ENCODE assay signal across 29 cellular contexts in genomic region chr11:44308256-44308922, GRCh38. TPM values are rescaled to one million over a fixed set of nuclear protein-coding genes. Genes with fewer than 3 reads are reported as not detected.
A peak's percentile ranks its signal among the peaks of the same experiment; 100 is the strongest.
DNase-seq lines count a peak whose midpoint lies in the region; ATAC-seq, FAIRE-seq and TF ChIP-seq lines count a peak whose summit lies in the region.
"Had no signal": no experiment of that assay in that cellular context is flagged by ENCODE, and none has a peak within 500 bp of the region (broad histone marks: within the 10 kb centered on the region; RNA-seq: fewer than 3 reads in every experiment).

No MANE protein-coding gene starts in this region.

- no peaks in the 10 kb centered on the region for H4K20me1 ChIP-seq in K562 (replicated peaks; ENCODE audit: control insufficient read depth, insufficient read depth, low read length)

- H3K9me3 Mint-ChIP-seq in naive thymus-derived CD4-positive, alpha-beta T cell: peaks cover 0 to 5% (median 0%) of the 10 kb centered on the region in 11 donors
- H3K9me3 Mint-ChIP-seq: activated naive CD4-positive, alpha-beta T cell treated with anti-CD3 and anti-CD28 coated beads, Interleukin-2, amount 50 U/mL, for 72 hours; activated T-helper 1 cell treated with anti-CD3 and anti-CD28 coated beads, Interleukin-12 subunit alpha, Interleukin-12 subunit beta, Interleukin-2, Interleukin-4 antibody, amounts not matched to agents 30 ng/mL and 10 ng/mL and 1 ng/mL, durations not matched to agents 14 hours and 24 hours and 36 hours; T-cell had no signal

- WGBS in K562 (ENCODE audit: insufficient coverage, low coverage, missing lambda C conversion rate): 58% methylated on average over 17 of the region's 20 CpGs

- intact Hi-C loops in A673 (cut with micrococcal nuclease; ENCODE audit: unreplicated experiment): loop anchor here (5.0 kb wide), 1 partner anchor 116 kb away; no protein-coding TSS in a partner anchor
- intact Hi-C loops in K562 (cut with micrococcal nuclease): no loop called here
- intact Hi-C loops in naive thymus-derived CD4-positive, alpha-beta T cell (cut with micrococcal nuclease): loop anchor here in 1 of 2 donors (10.0 kb wide), 1 partner anchor 214 kb away; the partner anchor contains the start of gene EXT2

- peak overlapping the region in 9 of 10 donors; percentile 21 to 87 (median 35) for H3K4me3 Mint-ChIP-seq in naive thymus-derived CD4-positive, alpha-beta T cell
- H3K4me3 Mint-ChIP-seq: activated T-helper 1 cell treated with anti-CD3 and anti-CD28 coated beads, Interleukin-12 subunit alpha, Interleukin-12 subunit beta, Interleukin-2, Interleukin-4 antibody, amounts not matched to agents 30 ng/mL and 10 ng/mL and 1 ng/mL, durations not matched to agents 14 hours and 24 hours and 36 hours had no signal

- H3K27ac ChIP-seq in A673 (ENCODE audit: low read depth, low read length, poor library complexity, severe bottlenecking): peak overlapping the region; percentile 92
- no peak overlapping the region for H3K27ac ChIP-seq in K562 (ENCODE audit: extremely low read depth, low read depth, low read length)
- H3K27ac ChIP-seq in naive thymus-derived CD4-positive, alpha-beta T cell (ENCODE audit: low read depth, low read length): no peak overlapping the region
- H3K27ac ChIP-seq: esophagus squamous epithelium, pancreas, PC-9, right lobe of liver, upper lobe of right lung had no signal

- in situ Hi-C loops in K562 (cut with MboI): no loop called here

- no peak overlapping the region for H2AFZ ChIP-seq in K562 (ENCODE audit: low read depth, low read length)
- H2AFZ ChIP-seq: PC-9 had no signal

- H3K79me2 ChIP-seq in K562 (ENCODE audit: control insufficient read depth, insufficient read depth, low read length): no peaks in the 10 kb centered on the region

- no peak for TF ChIP-seq EP300 in K562 (IDR thresholded peaks at IDR 0.05; ENCODE audit: low read length)

- H3K4me1 ChIP-seq in A673 (ENCODE audit: insufficient read depth, low read length, poor library complexity, severe bottlenecking): peaks cover 36% of the 10 kb centered on the region
- peaks cover 0 to 42% of the 10 kb centered on the region in 2 experiments; a peak in 2 of 5 replicates for H3K4me1 ChIP-seq in K562 (replicated peaks in 1 of 2; ENCODE audit: control insufficient read depth in 2 of 2, insufficient read depth in 2 of 2, low read length in 2 of 2)
- peaks cover 5% of the 10 kb centered on the region in 2 donors for H3K4me1 ChIP-seq in naive thymus-derived CD4-positive, alpha-beta T cell (ENCODE audit: control insufficient read depth in 2 of 2, insufficient read depth in 2 of 2, low read length in 2 of 2)

- peaks cover 20 to 45% (median 35%) of the 10 kb centered on the region in 7 donors for H3K4me1 Mint-ChIP-seq in naive thymus-derived CD4-positive, alpha-beta T cell

- no peak overlapping the region for H3K27ac Mint-ChIP-seq in naive thymus-derived CD4-positive, alpha-beta T cell
- H3K27ac Mint-ChIP-seq: CD14-positive monocyte, T-cell had no signal

- no peak overlapping the region for H3K4me2 ChIP-seq in K562 (ENCODE audit: insufficient read depth, low read length)
- H3K4me2 ChIP-seq: PC-9 had no signal

- TF ChIP-seq RAD21 in K562 (CRISPR knock-in tag; conservative IDR thresholded peaks at IDR 0.05 in 1 of 2, IDR thresholded peaks at IDR 0.05 in 1 of 2): no peak

- no peak for ATAC-seq in K562
- no peak for ATAC-seq in naive thymus-derived CD4-positive, alpha-beta T cell
- no peak for ATAC-seq in HG02610 (IDR thresholded peaks at IDR 0.05; ENCODE audit: unreplicated experiment)
- ATAC-seq in GM21447 (IDR thresholded peaks at IDR 0.05; ENCODE audit: unreplicated experiment): no peak
- no peak for ATAC-seq in GM21529 (IDR thresholded peaks at IDR 0.05; ENCODE audit: unreplicated experiment)
- no peak for ATAC-seq in HG03469 (IDR thresholded peaks at IDR 0.05; ENCODE audit: unreplicated experiment)
- ATAC-seq: HepG2, right lobe of liver, T-cell, upper lobe of right lung had no signal

- H3K9ac ChIP-seq in K562 (ENCODE audit: insufficient read depth in 1 of 2, low read depth in 2 of 2, low read length in 2 of 2): 0 out of 4 replicates have a peak overlapping the region, but pooled peaks of 1 of the 2 experiments have one; percentile 11

- H3K9me3 ChIP-seq in A673 (ENCODE audit: low read depth, low read length, poor library complexity, severe bottlenecking) (no peaks in the 10 kb centered on the region), K562 (replicated peaks; ENCODE audit: control insufficient read depth, insufficient read depth, low read depth, low read length) (no peaks in the 10 kb centered on the region)
- no peaks in the 10 kb centered on the region for H3K9me3 ChIP-seq in naive thymus-derived CD4-positive, alpha-beta T cell (ENCODE audit: control insufficient read depth in 2 of 3, low read length in 3 of 3)
- H3K9me3 ChIP-seq: esophagus squamous epithelium, pancreas, right lobe of liver, upper lobe of right lung had no signal

- peaks cover 36% of the 10 kb centered on the region for H3K36me3 ChIP-seq in A673 (ENCODE audit: insufficient read depth, low read length, poor library complexity, severe bottlenecking)
- H3K36me3 ChIP-seq in K562 (ENCODE audit: control insufficient read depth, insufficient read depth, low read length): no peaks in the 10 kb centered on the region
- H3K36me3 ChIP-seq in naive thymus-derived CD4-positive, alpha-beta T cell (ENCODE audit: control insufficient read depth in 2 of 3, insufficient read depth in 3 of 3, low read length in 3 of 3): no peaks in the 10 kb centered on the region
- H3K36me3 ChIP-seq: esophagus squamous epithelium, pancreas, right lobe of liver, upper lobe of right lung had no signal

- H3K27me3 ChIP-seq in A673 (replicated peaks; ENCODE audit: insufficient read depth, low read depth, low read length, poor library complexity) (no peaks in the 10 kb centered on the region), K562 (ENCODE audit: control insufficient read depth in 2 of 2, insufficient read depth in 2 of 2, low read length in 2 of 2) (peaks cover 34 to 77% of the 10 kb centered on the region in 2 experiments)
- H3K27me3 ChIP-seq in naive thymus-derived CD4-positive, alpha-beta T cell (ENCODE audit: control insufficient read depth in 2 of 2, insufficient read depth in 2 of 2, low read length in 2 of 2): peaks cover 3 to 4% of the 10 kb centered on the region in 2 donors

- peak; percentile 46 for DNase-seq in A673 (ENCODE audit: low spot score)
- DNase-seq in EH (ENCODE audit: low read depth): peak; percentile 23
- no peak for DNase-seq in K562 (ENCODE audit: extremely low read depth in 1 of 4, low spot score in 3 of 4)
- no peak for DNase-seq in naive thymus-derived CD4-positive, alpha-beta T cell
- DNase-seq: ACHN; activated CD4-positive, alpha-beta T cell treated with anti-CD3 and anti-CD28 coated beads for 4 hours; effector CD8-positive, alpha-beta T cell; esophagus squamous epithelium; kidney glomerular epithelial cell; NCI-H1092 treated with DMSO at 0.1 percent for 48 hours; NCI-H2081 treated with DMSO at 0.1 percent for 48 hours; NCI-H446 treated with DMSO at 0.1 percent for 48 hours; pancreas; PC-9; right lobe of liver; SHP77; T-cell; upper lobe of right lung had no signal

- H3K9me1 ChIP-seq in K562 (ENCODE audit: control insufficient read depth, insufficient read depth, low read length): no peaks in the 10 kb centered on the region

- peak overlapping the region; percentile 78 for H3K4me3 ChIP-seq in A673 (ENCODE audit: low read depth, low read length, poor library complexity, severe bottlenecking)
- no peak overlapping the region for H3K4me3 ChIP-seq in K562
- H3K4me3 ChIP-seq in naive thymus-derived CD4-positive, alpha-beta T cell (ENCODE audit: low read length): no peak overlapping the region
- H3K4me3 ChIP-seq: PC-9, right lobe of liver had no signal

- TF ChIP-seq CTCF in A673 (conservative IDR thresholded peaks at IDR 0.05; ENCODE audit: low read depth, low read length): no peak
- TF ChIP-seq CTCF in K562 (IDR thresholded peaks at IDR 0.05 in 2 of 3, conservative IDR thresholded peaks at IDR 0.05 in 1 of 3; ENCODE audit: insufficient read depth in 2 of 3, low read depth in 1 of 3, low read length in 3 of 3): no peak

- FAIRE-seq in K562 (lab: Jason Lieb, UNC): no peak
- FAIRE-seq: G401.6, HepG2, pancreas, TTC549 had no signal

- TF ChIP-seq POLR2A in K562 (conservative IDR thresholded peaks at IDR 0.05): no peak

- CTCF ChIA-PET in A673 (lab: Charles Lee): no interaction called here
- CTCF ChIA-PET in K562 (lab: Yijun Ruan, JAX; ENCODE audit: low intra/inter-chr PET ratio): no interaction called here
- CTCF ChIA-PET in naive thymus-derived CD4-positive, alpha-beta T cell (lab: Charles Lee): no interaction called here

- H3K36me3 Mint-ChIP-seq in naive thymus-derived CD4-positive, alpha-beta T cell: peaks cover 0 to 9% (median 0%) of the 10 kb centered on the region in 5 donors
- H3K36me3 Mint-ChIP-seq: T-cell had no signal

- BruUV-seq in A673 (replicated peaks; lab: Mats Ljungman, UMichigan): TSS peak; percentile 28
- BruUV-seq in K562 (replicated peaks; lab: Mats Ljungman, UMichigan): no TSS peak

- H3K27me3 Mint-ChIP-seq in naive thymus-derived CD4-positive, alpha-beta T cell: peaks cover 74 to 95% (median 81%) of the 10 kb centered on the region in 5 donors

- POLR2A ChIA-PET in A673 (lab: Charles Lee; ENCODE audit: low non-redundant PET): no interaction called here
- POLR2A ChIA-PET in K562 (lab: Yijun Ruan, JAX): interaction anchor here (0.7 to 1.4 kb wide), 3 partner anchors 10 to 295 kb away, joined by 3 to 6 read pairs (median 4); no protein-coding TSS in a partner anchor
- POLR2A ChIA-PET in naive thymus-derived CD4-positive, alpha-beta T cell (lab: Charles Lee): no interaction called here

RNA-seq across cellular contexts. Expression of gene ALX4, which starts 1.6 kb away (rescaled TPM):
- total RNA-seq in A673 (2021) (135 TPM in 2 replicates), K562 (2014; rRNA removed) (0.65 and 1.0 TPM in 2 replicates), K562 (2014; rRNA removed; fragmentation: Illumina TruSeq; extraction: Trizol) (0.22 and 0.33 TPM in 2 replicates), K562 (2015; rRNA removed; fragmentation: Illumina TruSeq; extraction: Trizol) (0.60 and 0.62 TPM in 2 replicates), K562 (2021) (1.1 and 1.2 TPM in 2 replicates)
- total RNA-seq in K562 (2011; cell fraction: chromatin; rRNA removed; ENCODE audit: low replicate concordance): 0.11 and 0.35 TPM in 2 replicates
- total RNA-seq in K562 (2011; cell fraction: nucleolus; rRNA removed): 0.13 and 0.33 TPM in 2 replicates
- total RNA-seq in K562 (2011; cell fraction: nucleoplasm; rRNA removed): 0.15 and 0.31 TPM in 2 replicates
- polyA plus RNA-seq in K562 (2011; rRNA removed) (0.14 and 0.81 TPM in 2 replicates), K562 (2014; fragmentation: Illumina TruSeq; extraction: Trizol) (0.64 and 0.78 TPM in 2 replicates), K562 (2014; fragmentation: Nextera tagmentation; extraction: Ambion mirVana) (under 1 TPM; 0.07 to 0.13 TPM), K562 (2014; rRNA removed) (0.23 and 0.51 TPM in 2 replicates)
- 0.30 and 0.59 TPM in 2 replicates for polyA plus RNA-seq in K562 (2011; cell fraction: cytosol; rRNA removed)
- polyA plus RNA-seq in K562 (2011; cell fraction: nucleus; rRNA removed): 0.44 and 0.91 TPM in 2 replicates
- polyA plus RNA-seq in K562 (2012): 0.89 and 1.6 TPM in 2 replicates
- 0.21 and 0.99 TPM in 2 replicates for polyA minus RNA-seq in K562 (2011; rRNA and poly(A)+ RNA removed)
- 0.48 and 1.8 TPM in 2 replicates for polyA minus RNA-seq in K562 (2011; cell fraction: cytosol; rRNA and poly(A)+ RNA removed)
- 0.40 and 1.4 TPM in 2 replicates for polyA minus RNA-seq in K562 (2011; cell fraction: nucleus; rRNA and poly(A)+ RNA removed)
- not detected for total RNA-seq in naive thymus-derived CD4-positive, alpha-beta T cell
- polyA plus RNA-seq in naive thymus-derived CD4-positive, alpha-beta T cell: under 1 TPM in 1 of 2 donors, not detected in 1; 0.04 TPM
- total RNA-seq: activated naive CD4-positive, alpha-beta T cell treated with anti-CD3 and anti-CD28 coated beads, Interleukin-2, amount 50 U/mL, for 72 hours; activated T-helper 1 cell treated with anti-CD3 and anti-CD28 coated beads, Interleukin-12 subunit alpha, Interleukin-12 subunit beta, Interleukin-2, Interleukin-4 antibody, amounts not matched to agents 30 ng/mL and 10 ng/mL and 1 ng/mL, durations not matched to agents 14 hours and 24 hours and 36 hours; esophagus squamous epithelium; HepG2; lung microvascular endothelial cell; PC-9; right lobe of liver; T-cell; upper lobe of right lung had no signal
- polyA plus RNA-seq: CD14-positive monocyte, HepG2 had no signal

Comparison
In these comparisons a context has a peak if more than half of its experiments do, and no peak if none do; other contexts are left out.
1. DNase-seq: peak in A673 (single experiment) and EH (single experiment); none in K562 (0 of 4) and naive thymus-derived CD4-positive, alpha-beta T cell (0 of 9).
2. RNA of gene ALX4, which starts 1.6 kb away (total RNA-seq): 135 TPM in A673; 0.11 to 1.2 TPM in K562 and not detected in naive thymus-derived CD4-positive, alpha-beta T cell; every median in the first group is over 10 times any median in the second.